Comparison of ENCODE assay signal across 10 cellular contexts in the genomic region with DNA sequence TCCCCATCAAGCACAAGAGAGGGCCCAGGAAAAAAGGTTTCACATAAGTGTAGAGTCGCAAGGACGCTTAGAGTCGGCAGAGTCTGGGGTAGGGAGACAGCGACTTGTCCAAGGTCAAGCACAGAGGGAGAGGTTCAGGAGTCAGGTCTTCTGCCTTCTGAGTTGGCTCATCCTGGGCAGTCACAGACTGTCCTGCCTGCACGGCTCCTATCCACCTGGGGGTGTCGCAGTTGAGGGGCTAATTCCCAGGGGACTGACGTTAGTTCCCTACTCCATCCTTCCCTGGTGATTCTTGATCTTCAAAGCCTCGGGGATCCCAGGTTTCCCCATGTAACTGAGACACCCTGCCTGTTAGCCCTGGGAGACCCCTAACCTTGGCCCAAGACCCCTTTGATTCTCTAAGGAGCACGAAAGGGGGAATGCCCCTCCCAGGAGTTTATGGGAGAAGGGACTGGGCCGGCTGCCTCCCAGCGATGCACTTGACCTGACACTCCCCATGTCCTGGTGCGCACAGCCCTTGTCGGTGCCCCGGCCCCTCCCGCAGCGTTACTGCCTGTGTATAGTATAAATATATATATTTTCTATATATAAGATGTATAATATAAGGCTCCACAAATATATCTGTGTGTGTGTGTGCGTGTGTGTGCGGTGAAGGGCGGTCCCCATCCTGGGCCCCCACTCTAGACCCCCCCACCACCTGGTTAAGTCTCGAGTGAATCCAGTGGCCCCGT. TPM values are rescaled to one million over a fixed set of nuclear protein-coding genes. Genes with fewer than 3 reads are reported as not detected.
DNase-seq lines count a peak whose midpoint lies in the region; ATAC-seq, FAIRE-seq and TF ChIP-seq lines count a peak whose summit lies in the region.
"Had no signal": no experiment of that assay in that cellular context is flagged by ENCODE, and none has a peak within 500 bp of the region (broad histone marks: within the 10 kb centered on the region; RNA-seq: fewer than 3 reads in every experiment).

No MANE protein-coding gene starts in this region.

- no peaks in the 10 kb centered on the region for H3K36me3 ChIP-seq in BE2C
- H3K36me3 ChIP-seq in H7 (replicated peaks; ENCODE audit: control insufficient read depth, insufficient read depth, low read length), result no peaks in the 10 kb centered on the region
- H3K36me3 ChIP-seq in adrenal gland (replicated peaks in 1 of 2), result no peaks in the 10 kb centered on the region
- no peaks in the 10 kb centered on the region for H3K36me3 ChIP-seq in kidney (ENCODE audit: control insufficient read depth in 1 of 2, insufficient read depth in 2 of 2, low read length in 2 of 2)
- H3K36me3 ChIP-seq: thoracic aorta had no signal

- no peaks in the 10 kb centered on the region for H3K9me3 Mint-ChIP-seq in activated T-helper 17 cell treated with anti-CD3 and anti-CD28 coated beads, Interleukin-2, amount 50 U/mL, for 72 hours

- H3K27me3 Mint-ChIP-seq in activated T-helper 17 cell treated with anti-CD3 and anti-CD28 coated beads, Interleukin-2, amount 50 U/mL, for 72 hours, result no peaks in the 10 kb centered on the region

- H3K27ac Mint-ChIP-seq in activated T-helper 17 cell treated with anti-CD3 and anti-CD28 coated beads, Interleukin-2, amount 50 U/mL, for 72 hours, result no peak overlapping the region

- H3K9me3 ChIP-seq in BE2C, result no peaks in the 10 kb centered on the region
- no peaks in the 10 kb centered on the region for H3K9me3 ChIP-seq in adrenal gland (replicated peaks in 1 of 3)
- no peaks in the 10 kb centered on the region for H3K9me3 ChIP-seq in kidney (ENCODE audit: control insufficient read depth in 1 of 2, low read length in 2 of 2)
- H3K9me3 ChIP-seq: thoracic aorta had no signal

- TF ChIP-seq CTCF in BE2C (IDR thresholded peaks at IDR 0.05; ENCODE audit: low read depth, low read length) (peak; percentile 63), adrenal gland (IDR thresholded peaks at IDR 0.05) (peak in 5 of 6 experiments; percentile 8 to 46 (median 37)), kidney (IDR thresholded peaks at IDR 0.05; ENCODE audit: borderline replicate concordance, extremely low read depth, insufficient read depth) (no peak)

- H3K27ac ChIP-seq in adrenal gland, result no peak overlapping the region
- H3K27ac ChIP-seq in kidney (ENCODE audit: low read depth in 2 of 2, low read length in 2 of 2), result no peak overlapping the region
- H3K27ac ChIP-seq: thoracic aorta had no signal

- no peak overlapping the region for H3K4me3 Mint-ChIP-seq in activated T-helper 17 cell treated with anti-CD3 and anti-CD28 coated beads, Interleukin-2, amount 50 U/mL, for 72 hours

- DNase-seq in BE2C (peak; percentile 64), H7 (peak; percentile 89), adrenal gland (peak in 6 of 7 donors; percentile 54 to 65 (median 59)), left lobe of liver (ENCODE audit: low spot score) (no peak), kidney (no peak), GM19239 (ENCODE audit: insufficient read length, low spot score) (no peak), COLO829 (ENCODE audit: low spot score) (no peak)
- DNase-seq: stimulated activated CD4-positive, alpha-beta T cell treated with anti-CD3 and anti-CD28 coated beads, Interleukin-12 subunit alpha, Interleukin-12 subunit beta, amount 100 ng/mL, for 4 hours had no signal

- intact Hi-C loops in adrenal gland (cut with DNase I), result no loop called here
- intact Hi-C loops in kidney (cut with DNase I), result no loop called here

- H3K9ac ChIP-seq in kidney (ENCODE audit: low read length in 2 of 2), result no peak overlapping the region

- TF ChIP-seq POLR2A in adrenal gland (IDR thresholded peaks at IDR 0.05), result no peak

- H3K27me3 ChIP-seq in BE2C (no peaks in the 10 kb centered on the region), H7 (ENCODE audit: control insufficient read depth, insufficient read depth, low read length) (peaks cover 15% of the 10 kb centered on the region), adrenal gland (no peaks in the 10 kb centered on the region)

- no peak for FAIRE-seq in kidney (lab: Jason Lieb, UNC)
- FAIRE-seq in GM19239 (lab: Jason Lieb, UNC), result no peak

- peaks cover 5% of the 10 kb centered on the region for H3K4me1 Mint-ChIP-seq in activated T-helper 17 cell treated with anti-CD3 and anti-CD28 coated beads, Interleukin-2, amount 50 U/mL, for 72 hours

- 35 to 44% (median 40%) methylated on average over 18 to 21 of the region's 21 CpGs for WGBS in adrenal gland, 4 donors

- no peaks in the 10 kb centered on the region for H3K36me3 Mint-ChIP-seq in activated T-helper 17 cell treated with anti-CD3 and anti-CD28 coated beads, Interleukin-2, amount 50 U/mL, for 72 hours (ENCODE audit: low read depth)

- ATAC-seq in left lobe of liver, result peak; percentile 20
- ATAC-seq in activated T-helper 17 cell treated with anti-CD3 and anti-CD28 coated beads, Interleukin-2, amount 50 U/mL, for 72 hours (replicated peaks), result no peak

- H3K4me3 ChIP-seq in BE2C (ENCODE audit: low read depth, low read length) (no peak overlapping the region), H7 (ENCODE audit: insufficient read depth, low read depth, low read length) (no peak overlapping the region), adrenal gland (no peak overlapping the region), kidney (ENCODE audit: low read length in 2 of 2) (no peak overlapping the region)
- H3K4me3 ChIP-seq: thoracic aorta had no signal

- no peaks in the 10 kb centered on the region for H3K4me1 ChIP-seq in BE2C
- peaks cover 0 to 6% of the 10 kb centered on the region in 2 donors for H3K4me1 ChIP-seq in adrenal gland (replicated peaks in 1 of 2)
- peaks cover 0 to 3% of the 10 kb centered on the region in 2 donors for H3K4me1 ChIP-seq in kidney (ENCODE audit: control insufficient read depth in 1 of 2, insufficient read depth in 1 of 2, low read depth in 1 of 2, low read length in 2 of 2)

RNA-seq across cellular contexts. Expression of gene TAB1, which starts 14.7 kb away (rescaled TPM):
- polyA plus RNA-seq in BE2C (2012; ENCODE audit: insufficient read depth, insufficient read length, low read depth), result 53.2 TPM
- total RNA-seq in H7 (2014; rRNA removed; shearing (Covaris generic)), result 27.1 and 33.4 TPM in 2 replicates
- 10 to 100 TPM; 16.7 to 38.0 (median 24.9) TPM for total RNA-seq in adrenal gland
- 10 to 100 TPM in 2 of 3 donors, 1 to 10 TPM in 1; 9.3 to 31.4 (median 20.6) TPM for polyA plus RNA-seq in adrenal gland
- 14.8 TPM for total RNA-seq in left lobe of liver
- total RNA-seq in kidney, result 30.9 TPM
- polyA plus RNA-seq in kidney (ENCODE audit: insufficient read depth, low read depth, low replicate concordance), result 14.4 TPM
- 10 to 100 TPM; 15.2 to 20.9 TPM for total RNA-seq in activated T-helper 17 cell treated with anti-CD3 and anti-CD28 coated beads, Interleukin-2, amount 50 U/mL, for 72 hours

RNA-seq across cellular contexts. Expression of gene SYNGR1, which starts 35.1 kb away (rescaled TPM):
- polyA plus RNA-seq in BE2C (2012; ENCODE audit: insufficient read depth, insufficient read length, low read depth), result 42.1 TPM
- 24.4 and 37.9 TPM in 2 replicates for total RNA-seq in H7 (2014; rRNA removed; shearing (Covaris generic))
- total RNA-seq in adrenal gland (10 to 100 TPM in 7 of 8 donors, 1 to 10 TPM in 1; 9.3 to 80.0 (median 35.8) TPM), left lobe of liver (2.9 TPM), kidney (21.5 TPM)
- polyA plus RNA-seq in adrenal gland (10 to 100 TPM in 2 of 3 donors, 1 to 10 TPM in 1; 8.5 to 26.4 (median 18.6) TPM), kidney (ENCODE audit: insufficient read depth, low read depth, low replicate concordance) (43.0 TPM)
- total RNA-seq in activated T-helper 17 cell treated with anti-CD3 and anti-CD28 coated beads, Interleukin-2, amount 50 U/mL, for 72 hours, result not detected

Comparison
In these comparisons a context has a peak if more than half of its experiments do, and no peak if none do; other contexts are left out.
1. DNase-seq: peak in BE2C (single experiment), H7 (single experiment) and adrenal gland (6 of 7); none in left lobe of liver (single experiment), kidney (single experiment), GM19239 (single experiment) and COLO829 (single experiment).